ENCODE assay signal across 38 cellular contexts in genomic region chr4:5421416-5421815, GRCh38.
"Had no signal": no experiment of that assay in that cellular context is flagged by ENCODE, and none has a peak within 500 bp of the region (broad histone marks: within the 10 kb centered on the region; RNA-seq: fewer than 3 reads in every experiment).

No MANE protein-coding gene starts in this region.

- DNase-seq: activated B cell treated with CpG ODN at 0.5 μM for 24 hours; activated CD4-positive, alpha-beta memory T cell treated with anti-CD3 and anti-CD28 coated beads for 36 hours; activated CD4-positive, alpha-beta T cell treated with anti-CD3 and anti-CD28 coated beads for 4 hours; activated CD4-positive, alpha-beta T cell treated with anti-CD3 and anti-CD28 coated beads, Interleukin-2, amount 10 ng/mL, durations not matched to agents 24 days and 14 days; activated CD4-positive, alpha-beta T cell treated with anti-CD3 and anti-CD28 coated beads, Interleukin-2, amount 50 U/mL, for 1 hour; activated CD4-positive, alpha-beta T cell treated with anti-CD3 and anti-CD28 coated beads, Interleukin-2, amount 50 U/mL, for 4 hours; activated CD4-positive, CD25-positive, alpha-beta regulatory T cell treated with anti-CD3 and anti-CD28 coated beads, Interleukin-2, amount 50 U/mL, for 72 hours; activated CD8-positive, alpha-beta memory T cell treated with anti-CD3 and anti-CD28 coated beads, Interleukin-2, amount 50 U/mL, for 4 hours; activated CD8-positive, alpha-beta T cell treated with anti-CD3 and anti-CD28 coated beads for 36 hours; activated effector memory CD4-positive, alpha-beta T cell treated with anti-CD3 and anti-CD28 coated beads, Interleukin-2, amount 50 U/mL, for 16 hours; activated gamma-delta T cell treated with Interleukin-2 at 50 U/mL for 16 hours; activated naive CD4-positive, alpha-beta T cell; activated naive CD4-positive, alpha-beta T cell treated with anti-CD3 and anti-CD28 coated beads for 36 hours; activated naive CD4-positive, alpha-beta T cell treated with anti-CD3 and anti-CD28 coated beads, Interleukin-2, amount 50 U/mL, for 16 hours; activated naive CD8-positive, alpha-beta T cell treated with anti-CD3 and anti-CD28 coated beads for 36 hours; activated T-cell treated with anti-CD3 and anti-CD28 coated beads for 4 hours; activated T-cell treated with anti-CD3 and anti-CD28 coated beads, Interleukin-2, amount 50 U/mL, for 1 hour; activated T-cell treated with anti-CD3 and anti-CD28 coated beads, Interleukin-2, amount 50 U/mL, for 4 hours; activated T-cell treated with anti-CD3 and anti-CD28 coated beads, Interleukin-2, amount 50 U/mL, for 72 hours; adrenal gland; amniotic stem cell; aorta; body of pancreas; brain microvascular endothelial cell; cerebellar nuclear complex; T-helper 1 cell; T-helper 2 cell; T-helper 9 cell had no signal

- H3K4me3 ChIP-seq: adrenal gland, body of pancreas, breast epithelium had no signal

- H3K27me3 Mint-ChIP-seq: activated B cell treated with CpG ODN at 0.5 μM for 24 hours; activated CD4-positive, alpha-beta T cell treated with anti-CD3 and anti-CD28 coated beads, Interleukin-2, amount 10 ng/mL, durations not matched to agents 24 days and 14 days; activated CD8-positive, alpha-beta T cell treated with anti-CD3 and anti-CD28 coated beads for 36 hours had no signal

- H3K4me3 Mint-ChIP-seq: activated B cell treated with CpG ODN at 0.5 μM for 24 hours; activated CD4-positive, alpha-beta memory T cell treated with anti-CD3 and anti-CD28 coated beads for 36 hours; activated CD4-positive, alpha-beta T cell treated with anti-CD3 and anti-CD28 coated beads, Interleukin-2, amount 10 ng/mL, durations not matched to agents 24 days and 14 days; activated CD8-positive, alpha-beta T cell treated with anti-CD3 and anti-CD28 coated beads for 36 hours; activated naive CD4-positive, alpha-beta T cell treated with anti-CD3 and anti-CD28 coated beads for 36 hours; activated naive CD8-positive, alpha-beta T cell treated with anti-CD3 and anti-CD28 coated beads for 36 hours; activated T-cell treated with anti-CD3 and anti-CD28 coated beads, Interleukin-2, amount 50 U/mL, for 4 hours; activated T-cell treated with anti-CD3 and anti-CD28 coated beads, Interleukin-2, amount 50 U/mL, for 72 hours; activated T-helper 1 cell treated with anti-CD3 and anti-CD28 coated beads, Interleukin-12 subunit alpha, Interleukin-12 subunit beta, Interleukin-2, Interleukin-4 antibody, amounts not matched to agents 30 ng/mL and 10 ng/mL and 1 ng/mL, durations not matched to agents 14 hours and 24 hours and 36 hours; activated T-helper 17 cell treated with anti-CD3 and anti-CD28 coated beads, Interleukin-2, amount 50 U/mL, for 72 hours; central memory CD8-positive, alpha-beta T cell; T-helper 1 cell treated with Interleukin-12 subunit alpha and Interleukin-12 subunit beta and Interleukin-4 antibody, amounts not matched to agents 30 μg/mL and 1 μg/mL, for 36 hours; T-helper 2 cell treated with Interferon-gamma antibody and Interleukin-4, amounts not matched to agents 5 μg/mL and 100 μg/mL, for 36 hours had no signal

- H3K4me1 Mint-ChIP-seq: activated CD4-positive, alpha-beta T cell treated with anti-CD3 and anti-CD28 coated beads, Interleukin-2, amount 10 ng/mL, durations not matched to agents 24 days and 14 days; activated naive CD8-positive, alpha-beta T cell treated with anti-CD3 and anti-CD28 coated beads for 36 hours; activated T-helper 17 cell treated with anti-CD3 and anti-CD28 coated beads, Interleukin-2, amount 50 U/mL, for 72 hours; central memory CD8-positive, alpha-beta T cell had no signal

- H3K27me3 ChIP-seq: adrenal gland, body of pancreas, brain microvascular endothelial cell, breast epithelium had no signal

- H3K27ac Mint-ChIP-seq: activated B cell treated with CpG ODN at 0.5 μM for 24 hours; activated CD4-positive, alpha-beta memory T cell treated with anti-CD3 and anti-CD28 coated beads for 36 hours; activated CD4-positive, alpha-beta T cell treated with anti-CD3 and anti-CD28 coated beads, Interleukin-2, amount 10 ng/mL, durations not matched to agents 24 days and 14 days; activated CD8-positive, alpha-beta T cell treated with anti-CD3 and anti-CD28 coated beads for 36 hours; activated naive CD4-positive, alpha-beta T cell treated with anti-CD3 and anti-CD28 coated beads for 36 hours; activated naive CD4-positive, alpha-beta T cell treated with anti-CD3 and anti-CD28 coated beads, Interleukin-2, amount 50 U/mL, for 72 hours; activated naive CD8-positive, alpha-beta T cell treated with anti-CD3 and anti-CD28 coated beads for 36 hours; activated T-cell treated with anti-CD3 and anti-CD28 coated beads, Interleukin-2, amount 50 U/mL, for 72 hours; activated T-helper 1 cell treated with anti-CD3 and anti-CD28 coated beads, Interleukin-12 subunit alpha, Interleukin-12 subunit beta, Interleukin-2, Interleukin-4 antibody, amounts not matched to agents 30 ng/mL and 10 ng/mL and 1 ng/mL, durations not matched to agents 14 hours and 24 hours and 36 hours; activated T-helper 17 cell treated with anti-CD3 and anti-CD28 coated beads, Interleukin-2, amount 50 U/mL, for 72 hours; T-helper 1 cell treated with Interleukin-12 subunit alpha and Interleukin-12 subunit beta and Interleukin-4 antibody, amounts not matched to agents 30 μg/mL and 1 μg/mL, for 36 hours; T-helper 2 cell treated with Interferon-gamma antibody and Interleukin-4, amounts not matched to agents 5 μg/mL and 100 μg/mL, for 36 hours had no signal

- H3K27ac ChIP-seq: adrenal gland, body of pancreas, brain microvascular endothelial cell, breast epithelium, VCaP had no signal

- H3K9me3 ChIP-seq: adrenal gland had no signal

- H3K9me3 Mint-ChIP-seq: activated CD4-positive, alpha-beta T cell treated with anti-CD3 and anti-CD28 coated beads, Interleukin-2, amount 10 ng/mL, durations not matched to agents 24 days and 14 days; activated CD8-positive, alpha-beta T cell treated with anti-CD3 and anti-CD28 coated beads for 36 hours had no signal

- H3K36me3 Mint-ChIP-seq: activated CD4-positive, alpha-beta memory T cell treated with anti-CD3 and anti-CD28 coated beads for 36 hours; activated naive CD8-positive, alpha-beta T cell treated with anti-CD3 and anti-CD28 coated beads for 36 hours had no signal

- H3K4me1 ChIP-seq: adrenal gland, body of pancreas, breast epithelium had no signal

- FAIRE-seq: astrocyte, TTC549 had no signal

- H3K36me3 ChIP-seq: adrenal gland, brain microvascular endothelial cell, breast epithelium had no signal
